In genomic region chr18:69469444-69469919, GRCh38 we compare ENCODE assay signal across 10 cellular contexts.
A peak's percentile ranks its signal among the peaks of the same experiment; 100 is the strongest.
DNase-seq lines count a peak whose midpoint lies in the region; ATAC-seq, FAIRE-seq and TF ChIP-seq lines count a peak whose summit lies in the region.
"Had no signal": no experiment of that assay in that cellular context is flagged by ENCODE, and none has a peak within 500 bp of the region (broad histone marks: within the 10 kb centered on the region; RNA-seq: fewer than 3 reads in every experiment).

No MANE protein-coding gene starts in this region.

- DNase-seq in HL-60 (ENCODE audit: low read depth in 1 of 2, low spot score in 1 of 2) (peak; percentile 11 to 44), kidney (peak; percentile 64), HK-2 (ENCODE audit: unreplicated experiment) (no peak), OCI-M2 (lab: John Stamatoyannopoulos, UW; ENCODE audit: unreplicated experiment) (no peak)
- peak; percentile 7 to 39 for DNase-seq in activated CD4-positive, alpha-beta T cell treated with anti-CD3 and anti-CD28 coated beads, Interleukin-2, amount 50 U/mL, for 24 hours (ENCODE audit: low read depth in 1 of 2, low spot score in 1 of 2)

- intact Hi-C loops in kidney (cut with DNase I), result no loop called here

- ATAC-seq in GM18499 (IDR thresholded peaks at IDR 0.05; ENCODE audit: insufficient read depth, unreplicated experiment) (peak; percentile 68), HG02610 (IDR thresholded peaks at IDR 0.05; ENCODE audit: unreplicated experiment) (no peak), GM21717 (IDR thresholded peaks at IDR 0.05; ENCODE audit: unreplicated experiment) (no peak)
- ATAC-seq: left lung had no signal

- no peaks in the 10 kb centered on the region for H3K4me1 ChIP-seq in kidney (ENCODE audit: control insufficient read depth in 1 of 2, insufficient read depth in 1 of 2, low read depth in 1 of 2, low read length in 2 of 2)
- H3K4me1 ChIP-seq: left lung had no signal

- no peak for TF ChIP-seq CTCF in HL-60 (IDR thresholded peaks at IDR 0.05; ENCODE audit: insufficient read depth, low read length)
- TF ChIP-seq CTCF in kidney (IDR thresholded peaks at IDR 0.05; ENCODE audit: borderline replicate concordance, extremely low read depth, insufficient read depth), result no peak

- H3K4me3 ChIP-seq in HL-60 (replicated peaks; ENCODE audit: insufficient read depth, low read length) (no peak overlapping the region), kidney (ENCODE audit: low read length in 2 of 2) (no peak overlapping the region)
- H3K4me3 ChIP-seq: left lung had no signal

- H3K27ac ChIP-seq in HL-60 (replicated peaks), result no peak overlapping the region
- no peak overlapping the region for H3K27ac ChIP-seq in kidney (ENCODE audit: low read depth in 2 of 2, low read length in 2 of 2)
- H3K27ac ChIP-seq: left lung had no signal

- FAIRE-seq in kidney (lab: Jason Lieb, UNC), result no peak
- FAIRE-seq: TTC549 had no signal

- H3K9me3 ChIP-seq in kidney (ENCODE audit: control insufficient read depth in 1 of 2, low read length in 2 of 2), result no peaks in the 10 kb centered on the region
- H3K9me3 ChIP-seq: left lung had no signal

- H3K27me3 ChIP-seq in HL-60 (ENCODE audit: insufficient read depth, poor library complexity, severe bottlenecking), result no peaks in the 10 kb centered on the region
- H3K27me3 ChIP-seq: left lung had no signal

- H3K9ac ChIP-seq in kidney (ENCODE audit: low read length in 2 of 2), result no peak overlapping the region

- no peaks in the 10 kb centered on the region for H3K36me3 ChIP-seq in kidney (ENCODE audit: control insufficient read depth in 1 of 2, insufficient read depth in 2 of 2, low read length in 2 of 2)
- H3K36me3 ChIP-seq: left lung had no signal

Comparison
In these comparisons a context has a peak if more than half of its experiments do, and no peak if none do; other contexts are left out.
1. DNase-seq: peak in HL-60 (2 of 2), activated CD4-positive, alpha-beta T cell treated with anti-CD3 and anti-CD28 coated beads, Interleukin-2, amount 50 U/mL, for 24 hours (2 of 2) and kidney (single experiment); none in HK-2 (single experiment) and OCI-M2 (single experiment).